In the genomic region with DNA sequence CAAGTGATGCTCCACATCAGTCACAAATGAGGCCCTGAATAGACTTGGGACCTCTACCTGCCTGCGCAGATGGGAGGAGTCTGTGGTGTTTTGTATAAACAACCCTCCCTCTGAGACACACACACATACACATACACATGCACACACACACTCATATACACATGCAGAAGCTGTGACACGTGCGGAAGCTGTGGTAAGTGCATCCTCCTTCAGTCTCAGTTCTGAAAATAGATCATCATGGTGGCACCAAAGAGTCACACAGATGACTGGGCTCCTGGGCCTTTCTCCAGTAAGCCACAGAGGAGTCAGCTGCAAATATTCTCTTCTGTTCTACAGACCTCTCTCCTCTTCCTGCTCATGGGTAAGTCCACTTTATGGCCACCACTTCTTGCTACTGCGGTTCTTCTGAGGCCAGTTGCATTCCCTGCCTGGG, we compare ENCODE assay signal across 10 cellular contexts. TPM values are rescaled to one million over a fixed set of nuclear protein-coding genes. Genes with fewer than 3 reads are reported as not detected.
DNase-seq lines count a peak whose midpoint lies in the region; ATAC-seq lines count a peak whose summit lies in the region.
"Had no signal": no experiment of that assay in that cellular context is flagged by ENCODE, and none has a peak within 500 bp of the region (broad histone marks: within the 10 kb centered on the region; RNA-seq: fewer than 3 reads in every experiment).

A gene with protein sequence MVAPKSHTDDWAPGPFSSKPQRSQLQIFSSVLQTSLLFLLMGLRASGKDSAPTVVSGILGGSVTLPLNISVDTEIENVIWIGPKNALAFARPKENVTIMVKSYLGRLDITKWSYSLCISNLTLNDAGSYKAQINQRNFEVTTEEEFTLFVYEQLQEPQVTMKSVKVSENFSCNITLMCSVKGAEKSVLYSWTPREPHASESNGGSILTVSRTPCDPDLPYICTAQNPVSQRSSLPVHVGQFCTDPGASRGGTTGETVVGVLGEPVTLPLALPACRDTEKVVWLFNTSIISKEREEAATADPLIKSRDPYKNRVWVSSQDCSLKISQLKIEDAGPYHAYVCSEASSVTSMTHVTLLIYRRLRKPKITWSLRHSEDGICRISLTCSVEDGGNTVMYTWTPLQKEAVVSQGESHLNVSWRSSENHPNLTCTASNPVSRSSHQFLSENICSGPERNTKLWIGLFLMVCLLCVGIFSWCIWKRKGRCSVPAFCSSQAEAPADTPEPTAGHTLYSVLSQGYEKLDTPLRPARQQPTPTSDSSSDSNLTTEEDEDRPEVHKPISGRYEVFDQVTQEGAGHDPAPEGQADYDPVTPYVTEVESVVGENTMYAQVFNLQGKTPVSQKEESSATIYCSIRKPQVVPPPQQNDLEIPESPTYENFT (plus strand): TSS at position 224 of the 433 bp plus-strand sequence. CDS start 14 bp downstream, at position 238.

- ATAC-seq in HG03108 (IDR thresholded peaks at IDR 0.05; ENCODE audit: unreplicated experiment) (peak; percentile 80), left colon (peak; percentile 46)
- ATAC-seq in stimulated activated naive CD8-positive, alpha-beta T cell treated with anti-CD3 and anti-CD28 coated beads, Interleukin-15, Interleukin-2, amounts not matched to agents 100 U/mL and 50 U/mL, for 24 hours, result peak; percentile 85
- ATAC-seq: Panc1 had no signal

- intact Hi-C loops in left colon (cut with DNase I, micrococcal nuclease), result no loop called here

- DNase-seq in GM19238 (ENCODE audit: insufficient read length, low spot score) (peak; percentile 55), left colon (peak; percentile 47 to 52), islet precursor cell (no peak), NCI-H524 treated with DMSO at 0.1 percent for 48 hours (lab: John Stamatoyannopoulos, UW) (no peak), glomerular visceral epithelial cell (ENCODE audit: extremely low spot score) (no peak)
- DNase-seq in activated CD4-positive, alpha-beta T cell treated with anti-CD3 and anti-CD28 coated beads for 4 hours, result peak; percentile 76 to 79
- DNase-seq in stimulated activated naive CD8-positive, alpha-beta T cell treated with anti-CD3 and anti-CD28 coated beads, Interleukin-15, Interleukin-2, amounts not matched to agents 100 U/mL and 50 U/mL, for 24 hours, result peak; percentile 67

RNA-seq across cellular contexts. Expression of the gene that starts here (rescaled TPM):
- total RNA-seq in left colon, result 1 to 10 TPM in 1 of 2 donors, under 1 TPM in 1; 0.67 to 2.6 TPM
- total RNA-seq: kidney epithelial cell had no signal

Comparison
In these comparisons a context has a peak if more than half of its experiments do, and no peak if none do; other contexts are left out.
1. DNase-seq: peak in GM19238 (single experiment), activated CD4-positive, alpha-beta T cell treated with anti-CD3 and anti-CD28 coated beads for 4 hours (2 of 2), left colon (2 of 2) and stimulated activated naive CD8-positive, alpha-beta T cell treated with anti-CD3 and anti-CD28 coated beads, Interleukin-15, Interleukin-2, amounts not matched to agents 100 U/mL and 50 U/mL, for 24 hours (single experiment); none in islet precursor cell (single experiment), NCI-H524 treated with DMSO at 0.1 percent for 48 hours (single experiment) and glomerular visceral epithelial cell (single experiment).
2. Peak in every context shown above with its lines, with median percentiles within 50 percentile points of each other: ATAC-seq.